22 cellular contexts compared by ENCODE assay signal in genomic region chr2:47945036-47945781, GRCh38.
"Had no signal": no experiment of that assay in that cellular context is flagged by ENCODE, and none has a peak within 500 bp of the region (broad histone marks: within the 10 kb centered on the region; RNA-seq: fewer than 3 reads in every experiment).

No MANE protein-coding gene starts in this region.

- DNase-seq: activated CD4-positive, alpha-beta T cell treated with anti-CD3 and anti-CD28 coated beads, Interleukin-2, amount 10 ng/mL, durations not matched to agents 7 days and 5 days; activated CD8-positive, alpha-beta T cell treated with anti-CD3 and anti-CD28 coated beads, Interleukin-2, amount 10 ng/mL, durations not matched to agents 7 days and 5 days; activated gamma-delta T cell; activated naive CD4-positive, alpha-beta T cell treated with anti-CD3 and anti-CD28 coated beads, Interleukin-2, amount 50 U/mL, for 16 hours; activated naive CD8-positive, alpha-beta T cell treated with anti-CD3 and anti-CD28 coated beads, Interleukin-2, amount 50 U/mL, for 24 hours; dermis blood vessel endothelial cell; effector memory CD4-positive, alpha-beta T cell; foreskin melanocyte; glutamatergic neuron; immature natural killer cell; left lung; stimulated activated CD4-positive, alpha-beta T cell treated with anti-CD3 and anti-CD28 coated beads, Interleukin-1b, Interleukin-23, amount 100 ng/mL, for 48 hours; stimulated activated naive CD8-positive, alpha-beta T cell treated with anti-CD3 and anti-CD28 coated beads, Interleukin-15, amount 100 ng/mL, for 72 hours; tibial artery had no signal

- H3K4me2 ChIP-seq: hepatocyte had no signal

- H3K4me3 ChIP-seq: hepatocyte, left lung, prostate gland, skin epidermis, tibial artery had no signal

- H3K9me3 ChIP-seq: left lung, prostate gland, tibial artery had no signal

- FAIRE-seq: endothelial cell of umbilical vein had no signal

- H3K4me1 ChIP-seq: left lung, prostate gland, tibial artery had no signal

- H3K27me3 ChIP-seq: hepatocyte, left lung had no signal

- ATAC-seq: activated CD4-positive, CD25-positive, alpha-beta regulatory T cell treated with anti-CD3 and anti-CD28 coated beads, Interleukin-2, amount 50 U/mL, for 24 hours; activated CD8-positive, alpha-beta T cell treated with anti-CD3 and anti-CD28 coated beads, Interleukin-2, amount 10 ng/mL, durations not matched to agents 7 days and 5 days; activated naive CD8-positive, alpha-beta T cell treated with anti-CD3 and anti-CD28 coated beads, Interleukin-2, amount 50 U/mL, for 24 hours; esophagus mucosa; left lung; natural killer cell treated with Interleukin-12 subunit alpha and Interleukin-12 subunit beta and Interleukin-15 and Interleukin-18, amount 100 ng/mL, for 72 hours; stimulated activated naive CD8-positive, alpha-beta T cell treated with anti-CD3 and anti-CD28 coated beads, Interleukin-15, amount 100 ng/mL, for 72 hours had no signal

- H3K27ac ChIP-seq: hepatocyte, left lung, prostate gland, skin epidermis, tibial artery, VCaP had no signal

- H3K79me2 ChIP-seq: hepatocyte had no signal

- H2AFZ ChIP-seq: hepatocyte had no signal

- H3K36me3 ChIP-seq: left lung, prostate gland, tibial artery had no signal
